8 cellular contexts compared by ENCODE assay signal in genomic region chr4:39181520-39181904, GRCh38. TPM values are rescaled to one million over a fixed set of nuclear protein-coding genes. Genes with fewer than 3 reads are reported as not detected.
DNase-seq lines count a peak whose midpoint lies in the region; ATAC-seq and FAIRE-seq lines count a peak whose summit lies in the region.

No MANE protein-coding gene starts in this region.

- H3K27ac ChIP-seq in SJSA1 (no peak overlapping the region), skeletal muscle tissue (ENCODE audit: low read depth, low read length) (peak overlapping the region; percentile 89)

- H3K4me1 ChIP-seq in SJSA1 (replicated peaks) (no peaks in the 10 kb centered on the region), skeletal muscle tissue (ENCODE audit: control insufficient read depth in 3 of 3, insufficient read depth in 3 of 3, low read length in 3 of 3) (peaks cover 4 to 15% (median 5%) of the 10 kb centered on the region in 3 donors)

- no peaks in the 10 kb centered on the region for H3K27me3 ChIP-seq in SJSA1 (replicated peaks)
- H3K27me3 ChIP-seq in skeletal muscle tissue (ENCODE audit: control insufficient read depth in 3 of 3, insufficient read depth in 3 of 3, low read length in 3 of 3), result no peaks in the 10 kb centered on the region

- DNase-seq in GM18507 (ENCODE audit: extremely low spot score, insufficient read length, low read depth) (no peak), SJSA1 (ENCODE audit: low read depth in 1 of 2, low spot score in 2 of 2) (no peak), NCI-H2196 (lab: John Stamatoyannopoulos, UW; ENCODE audit: unreplicated experiment) (no peak)

- peak; percentile 41 for FAIRE-seq in GM18507 (lab: Jason Lieb, UNC)

- peak overlapping the region; percentile 84 to 86 (median 86) for H3K9ac ChIP-seq in skeletal muscle tissue (ENCODE audit: low read depth in 1 of 3, low read length in 3 of 3)

- peak overlapping the region; percentile 7; the same call in 1 of the 2 replicates for H3K4me3 ChIP-seq in SJSA1
- H3K4me3 ChIP-seq in iPS-11a (ENCODE audit: low read depth, low read length), result peak overlapping the region; percentile 30
- H3K4me3 ChIP-seq in skeletal muscle tissue (ENCODE audit: low read length in 3 of 3), result peak overlapping the region; percentile 77 to 83 (median 81)

- H3K36me3 ChIP-seq in SJSA1, result no peaks in the 10 kb centered on the region
- H3K36me3 ChIP-seq in skeletal muscle tissue (ENCODE audit: control insufficient read depth in 3 of 3, insufficient read depth in 3 of 3, low read length in 3 of 3), result no peaks in the 10 kb centered on the region

- ATAC-seq in GM18909 (IDR thresholded peaks at IDR 0.05; ENCODE audit: poor library complexity, unreplicated experiment) (no peak), HG02798 (IDR thresholded peaks at IDR 0.05; ENCODE audit: poor library complexity, unreplicated experiment) (no peak), HG03354 (IDR thresholded peaks at IDR 0.05; ENCODE audit: poor library complexity, severe bottlenecking, unreplicated experiment) (no peak)

- H3K9me3 ChIP-seq in SJSA1 (replicated peaks) (no peaks in the 10 kb centered on the region), skeletal muscle tissue (ENCODE audit: control insufficient read depth in 3 of 3, low read length in 3 of 3) (no peaks in the 10 kb centered on the region)

RNA-seq across cellular contexts. Expression of gene WDR19, which starts 0.8 kb away (rescaled TPM):
- 4.1 and 11.1 TPM in 2 replicates for total RNA-seq in SJSA1 (2014; rRNA removed; shearing (Covaris generic))
- total RNA-seq in skeletal muscle tissue, result 17.2 TPM

Comparison
In these comparisons a context has a peak if more than half of its experiments do, and no peak if none do; other contexts are left out.
1. H3K4me3 ChIP-seq: peak in every context shown above with its lines; median percentile 81 in skeletal muscle tissue; 30 in iPS-11a; 7 in SJSA1.